31 cellular contexts compared by ENCODE assay signal in genomic region chr2:16152928-16153753, GRCh38.
"Had no signal": no experiment of that assay in that cellular context is flagged by ENCODE, and none has a peak within 500 bp of the region (broad histone marks: within the 10 kb centered on the region; RNA-seq: fewer than 3 reads in every experiment).

No MANE protein-coding gene starts in this region.

- DNase-seq: activated CD4-positive, alpha-beta T cell treated with anti-CD3 and anti-CD28 coated beads for 4 hours; activated CD4-positive, alpha-beta T cell treated with anti-CD3 and anti-CD28 coated beads, Interleukin-2, amount 50 U/mL, for 1 hour; activated CD4-positive, alpha-beta T cell treated with anti-CD3 and anti-CD28 coated beads, Interleukin-2, amount 50 U/mL, for 48 hours; activated CD4-positive, CD25-positive, alpha-beta regulatory T cell; activated CD4-positive, CD25-positive, alpha-beta regulatory T cell treated with anti-CD3 and anti-CD28 coated beads, Interleukin-2, amount 50 U/mL, for 72 hours; activated CD8-positive, alpha-beta memory T cell treated with anti-CD3 and anti-CD28 coated beads for 24 hours; activated CD8-positive, alpha-beta T cell treated with anti-CD3 and anti-CD28 coated beads for 36 hours; activated effector memory CD4-positive, alpha-beta T cell treated with Interleukin-2 at 50 U/mL for 16 hours; activated gamma-delta T cell treated with Interleukin-2 at 50 U/mL for 16 hours; activated naive CD4-positive, alpha-beta T cell treated with anti-CD3 and anti-CD28 coated beads, Interleukin-2, amount 50 U/mL, for 16 hours; activated naive CD4-positive, alpha-beta T cell treated with Interleukin-2 at 50 U/mL for 16 hours; activated T-cell treated with anti-CD3 and anti-CD28 coated beads, Interleukin-2, amount 50 U/mL, for 4 hours; amniotic stem cell; anterior cingulate cortex; brain microvascular endothelial cell; effector CD8-positive, alpha-beta T cell; esophagus squamous epithelium; foreskin melanocyte; heart right ventricle; T-helper 2 cell had no signal

- H3K27me3 ChIP-seq: brain microvascular endothelial cell, esophagus squamous epithelium, gastroesophageal sphincter, heart right ventricle had no signal

- H3K4me3 ChIP-seq: coronary artery, esophagus squamous epithelium, gastroesophageal sphincter, heart right ventricle had no signal

- FAIRE-seq: astrocyte, bronchial epithelial cell, endometrium, endothelial cell of umbilical vein had no signal

- H3K27ac Mint-ChIP-seq: activated CD8-positive, alpha-beta T cell treated with anti-CD3 and anti-CD28 coated beads for 36 hours; activated naive CD8-positive, alpha-beta T cell; activated T-helper 17 cell treated with anti-CD3 and anti-CD28 coated beads, Interleukin-2, amount 50 U/mL, for 72 hours; dendritic cell treated with granulocyte-macrophage colony-stimulating factor and Interleukin-4, amounts not matched to agents 40 ng/mL and 50 ng/mL, for 4 days had no signal

- H3K9me3 Mint-ChIP-seq: activated CD8-positive, alpha-beta T cell treated with anti-CD3 and anti-CD28 coated beads for 36 hours; activated T-cell treated with anti-CD3 and anti-CD28 coated beads, Interleukin-2, amount 50 U/mL, for 4 hours; dendritic cell treated with granulocyte-macrophage colony-stimulating factor and Interleukin-4, amounts not matched to agents 40 ng/mL and 50 ng/mL, for 4 days had no signal

- H3K36me3 ChIP-seq: brain microvascular endothelial cell, esophagus squamous epithelium, gastroesophageal sphincter, heart right ventricle had no signal

- H3K27me3 Mint-ChIP-seq: central memory CD8-positive, alpha-beta T cell; dendritic cell treated with granulocyte-macrophage colony-stimulating factor and Interleukin-4, amounts not matched to agents 40 ng/mL and 50 ng/mL, for 4 days had no signal

- H3K27ac ChIP-seq: brain microvascular endothelial cell, coronary artery, epithelial cell of prostate, esophagus squamous epithelium, gastroesophageal sphincter, heart right ventricle had no signal

- H3K9me3 ChIP-seq: esophagus squamous epithelium, gastroesophageal sphincter, heart right ventricle had no signal

- H3K4me3 Mint-ChIP-seq: activated CD8-positive, alpha-beta T cell treated with anti-CD3 and anti-CD28 coated beads for 36 hours; activated naive CD8-positive, alpha-beta T cell; activated T-cell treated with anti-CD3 and anti-CD28 coated beads, Interleukin-2, amount 50 U/mL, for 4 hours; activated T-helper 17 cell treated with anti-CD3 and anti-CD28 coated beads, Interleukin-2, amount 50 U/mL, for 72 hours; central memory CD8-positive, alpha-beta T cell; dendritic cell treated with granulocyte-macrophage colony-stimulating factor and Interleukin-4, amounts not matched to agents 40 ng/mL and 50 ng/mL, for 4 days had no signal

- ATAC-seq: activated CD8-positive, alpha-beta T cell treated with anti-CD3 and anti-CD28 coated beads for 36 hours; activated T-cell treated with anti-CD3 and anti-CD28 coated beads, Interleukin-2, amount 50 U/mL, for 4 hours; activated T-helper 17 cell treated with anti-CD3 and anti-CD28 coated beads, Interleukin-2, amount 50 U/mL, for 72 hours; gastroesophageal sphincter; heart right ventricle had no signal

- H3K4me1 Mint-ChIP-seq: activated T-helper 17 cell treated with anti-CD3 and anti-CD28 coated beads, Interleukin-2, amount 50 U/mL, for 72 hours; central memory CD8-positive, alpha-beta T cell had no signal

- H3K4me1 ChIP-seq: esophagus squamous epithelium, gastroesophageal sphincter, heart right ventricle had no signal

- H3K36me3 Mint-ChIP-seq: activated naive CD8-positive, alpha-beta T cell had no signal
